Comparison of ENCODE assay signal across 1 cellular context in the genomic region with DNA sequence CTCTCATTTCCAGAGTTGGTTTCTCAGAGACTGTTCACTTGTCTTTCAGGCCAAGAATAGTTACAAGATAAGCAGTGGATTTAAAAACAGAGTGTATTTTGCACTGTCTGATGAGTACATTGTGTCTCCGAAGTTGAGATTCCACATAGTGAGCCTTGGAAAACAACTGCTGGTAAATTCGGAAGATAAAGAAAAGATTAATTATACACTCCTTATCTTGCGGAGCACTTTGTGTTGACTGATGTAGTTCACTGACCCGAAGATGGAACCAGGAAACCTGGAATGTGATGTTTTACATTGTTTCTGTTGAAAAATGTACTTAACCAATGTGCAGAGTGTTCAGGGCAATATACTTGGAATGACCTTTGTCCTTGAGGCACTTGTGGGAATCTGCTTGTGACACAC.
TF ChIP-seq lines count a peak whose summit lies in the region.

No MANE protein-coding gene starts in this region.

TF ChIP-seq in neural cell, 6 proteins besides CTCF, POLR2A, EP300 and RAD21 (continued from another document):
- TF ChIP-seq, protein P1, sequence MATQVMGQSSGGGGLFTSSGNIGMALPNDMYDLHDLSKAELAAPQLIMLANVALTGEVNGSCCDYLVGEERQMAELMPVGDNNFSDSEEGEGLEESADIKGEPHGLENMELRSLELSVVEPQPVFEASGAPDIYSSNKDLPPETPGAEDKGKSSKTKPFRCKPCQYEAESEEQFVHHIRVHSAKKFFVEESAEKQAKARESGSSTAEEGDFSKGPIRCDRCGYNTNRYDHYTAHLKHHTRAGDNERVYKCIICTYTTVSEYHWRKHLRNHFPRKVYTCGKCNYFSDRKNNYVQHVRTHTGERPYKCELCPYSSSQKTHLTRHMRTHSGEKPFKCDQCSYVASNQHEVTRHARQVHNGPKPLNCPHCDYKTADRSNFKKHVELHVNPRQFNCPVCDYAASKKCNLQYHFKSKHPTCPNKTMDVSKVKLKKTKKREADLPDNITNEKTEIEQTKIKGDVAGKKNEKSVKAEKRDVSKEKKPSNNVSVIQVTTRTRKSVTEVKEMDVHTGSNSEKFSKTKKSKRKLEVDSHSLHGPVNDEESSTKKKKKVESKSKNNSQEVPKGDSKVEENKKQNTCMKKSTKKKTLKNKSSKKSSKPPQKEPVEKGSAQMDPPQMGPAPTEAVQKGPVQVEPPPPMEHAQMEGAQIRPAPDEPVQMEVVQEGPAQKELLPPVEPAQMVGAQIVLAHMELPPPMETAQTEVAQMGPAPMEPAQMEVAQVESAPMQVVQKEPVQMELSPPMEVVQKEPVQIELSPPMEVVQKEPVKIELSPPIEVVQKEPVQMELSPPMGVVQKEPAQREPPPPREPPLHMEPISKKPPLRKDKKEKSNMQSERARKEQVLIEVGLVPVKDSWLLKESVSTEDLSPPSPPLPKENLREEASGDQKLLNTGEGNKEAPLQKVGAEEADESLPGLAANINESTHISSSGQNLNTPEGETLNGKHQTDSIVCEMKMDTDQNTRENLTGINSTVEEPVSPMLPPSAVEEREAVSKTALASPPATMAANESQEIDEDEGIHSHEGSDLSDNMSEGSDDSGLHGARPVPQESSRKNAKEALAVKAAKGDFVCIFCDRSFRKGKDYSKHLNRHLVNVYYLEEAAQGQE (IDR thresholded peaks at IDR 0.05; ENCODE audit: borderline replicate concordance) = no peak
- no peak for TF ChIP-seq TAF1 (IDR thresholded peaks at IDR 0.05; ENCODE audit: low read depth)
- TF ChIP-seq SMC3 (conservative IDR thresholded peaks at IDR 0.05; ENCODE audit: poor library complexity) = no peak
- no peak for TF ChIP-seq EZH2 (IDR thresholded peaks at IDR 0.05; ENCODE audit: borderline replicate concordance, insufficient read depth, low read length, poor library complexity, severe bottlenecking)
